Comparison of ENCODE assay signal across 17 cellular contexts in genomic region chr2:28761420-28761819, GRCh38. TPM values are rescaled to one million over a fixed set of nuclear protein-coding genes. Genes with fewer than 3 reads are reported as not detected.
DNase-seq lines count a peak whose midpoint lies in the region; ATAC-seq, FAIRE-seq and TF ChIP-seq lines count a peak whose summit lies in the region.
"Had no signal": no experiment of that assay in that cellular context is flagged by ENCODE, and none has a peak within 500 bp of the region (broad histone marks: within the 10 kb centered on the region; RNA-seq: fewer than 3 reads in every experiment).

No MANE protein-coding gene starts in this region.

- H3K36me3 Mint-ChIP-seq in activated naive CD4-positive, alpha-beta T cell treated with anti-CD3 and anti-CD28 coated beads for 36 hours (ENCODE audit: low read depth): peaks cover 18% of the 10 kb centered on the region
- H3K36me3 Mint-ChIP-seq in activated naive CD4-positive, alpha-beta T cell treated with anti-CD3 and anti-CD28 coated beads, Interleukin-2, amount 10 ng/mL, durations not matched to agents 7 days and 5 days: peaks cover 42% of the 10 kb centered on the region
- peaks cover 94% of the 10 kb centered on the region for H3K36me3 Mint-ChIP-seq in activated T-helper 17 cell treated with anti-CD3 and anti-CD28 coated beads, Interleukin-2, amount 50 U/mL, for 72 hours (ENCODE audit: low read depth)
- H3K36me3 Mint-ChIP-seq in stimulated activated effector memory CD8-positive, alpha-beta T cell treated with anti-CD3 and anti-CD28 coated beads, Interleukin-12 subunit alpha, Interleukin-12 subunit beta, amount 100 ng/mL, for 72 hours: peaks cover 63% of the 10 kb centered on the region

- peaks cover 5 to 100% (median 46%) of the 10 kb centered on the region in 3 donors for H3K4me1 ChIP-seq in esophagus squamous epithelium

- peaks cover 0 to 39% (median 0%) of the 10 kb centered on the region in 3 donors for H3K36me3 ChIP-seq in esophagus squamous epithelium

- no peak overlapping the region for H3K4me3 ChIP-seq in esophagus squamous epithelium
- H3K4me3 ChIP-seq: BLaER1 treated with 17β-estradiol and CSF1 and Interleukin-3, amounts not matched to agents 10 nM and 100 nM; HAP-1 had no signal

- intact Hi-C loops in activated naive CD4-positive, alpha-beta T cell treated with anti-CD3 and anti-CD28 coated beads for 36 hours (cut with micrococcal nuclease): no loop called here
- intact Hi-C loops in esophagus squamous epithelium (cut with DNase I): no loop called here

- H3K9me3 Mint-ChIP-seq in activated naive CD4-positive, alpha-beta T cell treated with anti-CD3 and anti-CD28 coated beads for 36 hours: no peaks in the 10 kb centered on the region
- no peaks in the 10 kb centered on the region for H3K9me3 Mint-ChIP-seq in activated naive CD4-positive, alpha-beta T cell treated with anti-CD3 and anti-CD28 coated beads, Interleukin-2, amount 10 ng/mL, durations not matched to agents 7 days and 5 days
- H3K9me3 Mint-ChIP-seq in activated T-helper 17 cell treated with anti-CD3 and anti-CD28 coated beads, Interleukin-2, amount 50 U/mL, for 72 hours: no peaks in the 10 kb centered on the region
- H3K9me3 Mint-ChIP-seq in stimulated activated effector memory CD8-positive, alpha-beta T cell treated with anti-CD3 and anti-CD28 coated beads, Interleukin-12 subunit alpha, Interleukin-12 subunit beta, amount 100 ng/mL, for 72 hours: no peaks in the 10 kb centered on the region

- CTCF ChIA-PET in activated naive CD4-positive, alpha-beta T cell treated with anti-CD3 and anti-CD28 coated beads for 36 hours (lab: Charles Lee): interaction anchor here (1.7 to 4.2 kb wide), 2 partner anchors 167 to 195 kb away, joined by 5 to 38 read pairs; no protein-coding TSS in a partner anchor
- CTCF ChIA-PET in activated naive CD4-positive, alpha-beta T cell treated with anti-CD3 and anti-CD28 coated beads, Interleukin-2, amount 10 ng/mL, durations not matched to agents 7 days and 5 days (lab: Charles Lee): interaction anchor here (0.8 to 1.3 kb wide), 2 partner anchors 36 to 167 kb away, joined by 4 to 6 read pairs; no protein-coding TSS in a partner anchor

- ATAC-seq in activated T-helper 17 cell treated with anti-CD3 and anti-CD28 coated beads, Interleukin-2, amount 50 U/mL, for 72 hours (replicated peaks): peak; percentile 49
- peak; percentile 58 for ATAC-seq in stimulated activated effector memory CD8-positive, alpha-beta T cell treated with anti-CD3 and anti-CD28 coated beads, Interleukin-12 subunit alpha, Interleukin-12 subunit beta, amount 100 ng/mL, for 72 hours
- ATAC-seq: PC-3 had no signal

- H3K9me3 ChIP-seq in esophagus squamous epithelium: no peaks in the 10 kb centered on the region
- H3K9me3 ChIP-seq: BLaER1 treated with 17β-estradiol and CSF1 and Interleukin-3, amounts not matched to agents 10 nM and 100 nM; HAP-1 had no signal

- H3K27ac ChIP-seq in esophagus squamous epithelium: no peak overlapping the region
- H3K27ac ChIP-seq: BLaER1 treated with 17β-estradiol and CSF1 and Interleukin-3, amounts not matched to agents 10 nM and 100 nM; HL-60; KMS-11 had no signal

- TF ChIP-seq CTCF in esophagus squamous epithelium (IDR thresholded peaks at IDR 0.05): no peak

- no peak overlapping the region for H3K4me3 Mint-ChIP-seq in activated naive CD4-positive, alpha-beta T cell treated with anti-CD3 and anti-CD28 coated beads for 36 hours
- H3K4me3 Mint-ChIP-seq in activated naive CD4-positive, alpha-beta T cell treated with anti-CD3 and anti-CD28 coated beads, Interleukin-2, amount 10 ng/mL, durations not matched to agents 7 days and 5 days: no peak overlapping the region
- H3K4me3 Mint-ChIP-seq in activated T-helper 17 cell treated with anti-CD3 and anti-CD28 coated beads, Interleukin-2, amount 50 U/mL, for 72 hours: peak overlapping the region; percentile 45
- H3K4me3 Mint-ChIP-seq in stimulated activated effector memory CD8-positive, alpha-beta T cell treated with anti-CD3 and anti-CD28 coated beads, Interleukin-12 subunit alpha, Interleukin-12 subunit beta, amount 100 ng/mL, for 72 hours: no peak overlapping the region

- H3K27ac Mint-ChIP-seq in activated naive CD4-positive, alpha-beta T cell treated with anti-CD3 and anti-CD28 coated beads for 36 hours: peak overlapping the region; percentile 46
- no peak overlapping the region for H3K27ac Mint-ChIP-seq in activated naive CD4-positive, alpha-beta T cell treated with anti-CD3 and anti-CD28 coated beads, Interleukin-2, amount 10 ng/mL, durations not matched to agents 7 days and 5 days
- H3K27ac Mint-ChIP-seq in activated T-helper 17 cell treated with anti-CD3 and anti-CD28 coated beads, Interleukin-2, amount 50 U/mL, for 72 hours: no peak overlapping the region
- no peak overlapping the region for H3K27ac Mint-ChIP-seq in stimulated activated effector memory CD8-positive, alpha-beta T cell treated with anti-CD3 and anti-CD28 coated beads, Interleukin-12 subunit alpha, Interleukin-12 subunit beta, amount 100 ng/mL, for 72 hours

- no peak for DNase-seq in activated naive CD4-positive, alpha-beta T cell treated with anti-CD3 and anti-CD28 coated beads for 36 hours
- no peak for DNase-seq in activated naive CD4-positive, alpha-beta T cell treated with anti-CD3 and anti-CD28 coated beads, Interleukin-2, amount 10 ng/mL, durations not matched to agents 7 days and 5 days
- DNase-seq in H54 (ENCODE audit: insufficient read length, low spot score) (no peak), NK-92 (lab: John Stamatoyannopoulos, UW; ENCODE audit: unreplicated experiment) (no peak), esophagus squamous epithelium (lab: John Stamatoyannopoulos, UW) (no peak)
- DNase-seq in stimulated activated effector memory CD8-positive, alpha-beta T cell treated with anti-CD3 and anti-CD28 coated beads, Interleukin-12 subunit alpha, Interleukin-12 subunit beta, amount 100 ng/mL, for 72 hours (ENCODE audit: low spot score in 2 of 2): no peak
- DNase-seq: DMS79, MV-4-11, NCI-H187 treated with DMSO at 0.1 percent for 48 hours, NCI-H226, NCI-H524 treated with DMSO at 0.1 percent for 48 hours, PC-3 had no signal

- TF ChIP-seq POLR2A in H54 (IDR thresholded peaks at IDR 0.05; ENCODE audit: low read depth, low read length): no peak
- no peak for TF ChIP-seq POLR2A in esophagus squamous epithelium (IDR thresholded peaks at IDR 0.05)

- H3K4me1 Mint-ChIP-seq in activated naive CD4-positive, alpha-beta T cell treated with anti-CD3 and anti-CD28 coated beads for 36 hours (ENCODE audit: low read depth): peaks cover 85% of the 10 kb centered on the region
- H3K4me1 Mint-ChIP-seq in activated naive CD4-positive, alpha-beta T cell treated with anti-CD3 and anti-CD28 coated beads, Interleukin-2, amount 10 ng/mL, durations not matched to agents 7 days and 5 days: peaks cover 34% of the 10 kb centered on the region
- peaks cover 61% of the 10 kb centered on the region for H3K4me1 Mint-ChIP-seq in activated T-helper 17 cell treated with anti-CD3 and anti-CD28 coated beads, Interleukin-2, amount 50 U/mL, for 72 hours
- peaks cover 74% of the 10 kb centered on the region for H3K4me1 Mint-ChIP-seq in stimulated activated effector memory CD8-positive, alpha-beta T cell treated with anti-CD3 and anti-CD28 coated beads, Interleukin-12 subunit alpha, Interleukin-12 subunit beta, amount 100 ng/mL, for 72 hours

- WGBS in esophagus squamous epithelium, 2 donors: 71 to 78% methylated on average over 3 of the region's 3 CpGs

- FAIRE-seq in H54 (lab: Jason Lieb, UNC): peak; percentile 48

- no peaks in the 10 kb centered on the region for H3K27me3 ChIP-seq in esophagus squamous epithelium
- H3K27me3 ChIP-seq: BLaER1 treated with 17β-estradiol and CSF1 and Interleukin-3, amounts not matched to agents 10 nM and 100 nM had no signal

- no peaks in the 10 kb centered on the region for H3K27me3 Mint-ChIP-seq in activated naive CD4-positive, alpha-beta T cell treated with anti-CD3 and anti-CD28 coated beads for 36 hours (ENCODE audit: low read depth)
- no peaks in the 10 kb centered on the region for H3K27me3 Mint-ChIP-seq in activated naive CD4-positive, alpha-beta T cell treated with anti-CD3 and anti-CD28 coated beads, Interleukin-2, amount 10 ng/mL, durations not matched to agents 7 days and 5 days
- no peaks in the 10 kb centered on the region for H3K27me3 Mint-ChIP-seq in activated T-helper 17 cell treated with anti-CD3 and anti-CD28 coated beads, Interleukin-2, amount 50 U/mL, for 72 hours

RNA-seq across cellular contexts. Expression of gene PPP1CB, which starts 9.8 kb away (rescaled TPM):
- total RNA-seq in activated naive CD4-positive, alpha-beta T cell treated with anti-CD3 and anti-CD28 coated beads for 36 hours: 100 to 1,000 TPM; 235 to 239 TPM
- 100 to 1,000 TPM; 207 to 227 TPM for total RNA-seq in activated T-helper 17 cell treated with anti-CD3 and anti-CD28 coated beads, Interleukin-2, amount 50 U/mL, for 72 hours
- total RNA-seq in esophagus squamous epithelium: 100 to 1,000 TPM; 141 to 315 (median 195) TPM

RNA-seq across cellular contexts. Expression of gene SPDYA, which starts 49.2 kb away (rescaled TPM):
- 1 to 10 TPM; 1.8 to 2.0 TPM for total RNA-seq in activated naive CD4-positive, alpha-beta T cell treated with anti-CD3 and anti-CD28 coated beads for 36 hours
- 1 to 10 TPM; 2.1 to 3.3 TPM for total RNA-seq in activated T-helper 17 cell treated with anti-CD3 and anti-CD28 coated beads, Interleukin-2, amount 50 U/mL, for 72 hours
- 1 to 10 TPM in 2 of 4 donors, under 1 TPM in 1, not detected in 1; 0.97 to 1.7 (median 1.4) TPM for total RNA-seq in esophagus squamous epithelium
